In the genomic region with DNA sequence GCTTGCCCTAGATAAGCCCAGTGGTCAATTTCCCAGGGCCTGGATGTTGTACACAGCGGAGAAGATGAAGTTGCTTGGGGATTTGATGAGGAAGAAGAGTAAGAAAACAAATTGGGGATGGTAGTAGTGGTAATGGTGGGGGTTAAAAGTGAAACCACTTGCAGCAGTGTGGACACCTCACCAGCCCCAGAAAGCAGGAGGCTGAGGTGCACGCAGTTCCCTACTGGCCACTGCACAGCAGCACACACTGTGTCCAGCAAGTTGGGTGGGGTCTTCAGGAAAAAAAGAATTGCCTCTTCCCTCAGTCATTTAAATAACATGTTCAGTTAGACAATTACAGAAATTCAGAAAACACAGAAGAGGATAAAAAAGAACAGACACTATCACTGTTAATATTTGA, we compare ENCODE assay signal across 14 cellular contexts.
"Had no signal": no experiment of that assay in that cellular context is flagged by ENCODE, and none has a peak within 500 bp of the region (broad histone marks: within the 10 kb centered on the region; RNA-seq: fewer than 3 reads in every experiment).

No MANE protein-coding gene starts in this region.

- DNase-seq: activated CD4-positive, alpha-beta T cell treated with anti-CD3 and anti-CD28 coated beads for 4 hours; activated CD8-positive, alpha-beta T cell treated with anti-CD3 and anti-CD28 coated beads for 36 hours; activated gamma-delta T cell; activated T-cell treated with anti-CD3 and anti-CD28 coated beads, Interleukin-2, amount 50 U/mL, for 4 hours; aorta; cerebellar nuclear complex; effector memory CD4-positive, alpha-beta T cell; heart right ventricle; left cardiac atrium; stimulated activated CD4-positive, alpha-beta T cell treated with anti-CD3 and anti-CD28 coated beads, Interleukin-1b, Interleukin-23, amount 100 ng/mL, for 48 hours; T-helper 2 cell; thyroid gland had no signal

- H3K4me3 ChIP-seq: heart right ventricle, thyroid gland had no signal

- H3K27me3 ChIP-seq: heart right ventricle, thyroid gland had no signal

- H3K27ac ChIP-seq: epithelial cell of prostate, thyroid gland had no signal

- H3K27me3 Mint-ChIP-seq: activated CD8-positive, alpha-beta T cell treated with anti-CD3 and anti-CD28 coated beads for 36 hours; dendritic cell treated with granulocyte-macrophage colony-stimulating factor and Interleukin-4, amounts not matched to agents 40 ng/mL and 50 ng/mL, for 4 days had no signal

- H3K27ac Mint-ChIP-seq: activated CD8-positive, alpha-beta T cell treated with anti-CD3 and anti-CD28 coated beads for 36 hours; dendritic cell treated with granulocyte-macrophage colony-stimulating factor and Interleukin-4, amounts not matched to agents 40 ng/mL and 50 ng/mL, for 4 days had no signal

- H3K4me3 Mint-ChIP-seq: activated CD8-positive, alpha-beta T cell treated with anti-CD3 and anti-CD28 coated beads for 36 hours; activated T-cell treated with anti-CD3 and anti-CD28 coated beads, Interleukin-2, amount 50 U/mL, for 4 hours; dendritic cell treated with granulocyte-macrophage colony-stimulating factor and Interleukin-4, amounts not matched to agents 40 ng/mL and 50 ng/mL, for 4 days had no signal

- ATAC-seq: activated CD8-positive, alpha-beta T cell treated with anti-CD3 and anti-CD28 coated beads for 36 hours; activated T-cell treated with anti-CD3 and anti-CD28 coated beads, Interleukin-2, amount 50 U/mL, for 4 hours; heart right ventricle; left cardiac atrium had no signal

- H3K9me3 ChIP-seq: heart right ventricle, thyroid gland had no signal

- H3K9me3 Mint-ChIP-seq: activated CD8-positive, alpha-beta T cell treated with anti-CD3 and anti-CD28 coated beads for 36 hours; activated T-cell treated with anti-CD3 and anti-CD28 coated beads, Interleukin-2, amount 50 U/mL, for 4 hours; dendritic cell treated with granulocyte-macrophage colony-stimulating factor and Interleukin-4, amounts not matched to agents 40 ng/mL and 50 ng/mL, for 4 days had no signal
